In genomic region chr1:161082996-161083742, GRCh38 we compare ENCODE assay signal across 8 cellular contexts. TPM values are rescaled to one million over a fixed set of nuclear protein-coding genes. Genes with fewer than 3 reads are reported as not detected.
A peak's percentile ranks its signal among the peaks of the same experiment; 100 is the strongest.
DNase-seq lines count a peak whose midpoint lies in the region; ATAC-seq, FAIRE-seq and TF ChIP-seq lines count a peak whose summit lies in the region.

No MANE protein-coding gene starts in this region.

- no peaks in the 10 kb centered on the region for H3K9me3 ChIP-seq in small intestine (ENCODE audit: control insufficient read depth, low read depth)

- H3K4me3 ChIP-seq in small intestine (ENCODE audit: low read depth in 1 of 2, low read length in 2 of 2) = no peak overlapping the region

- H3K4me3 Mint-ChIP-seq in HFFc6 = no peak overlapping the region

- intact Hi-C loops in Right ventricle myocardium superior (cut with DNase I) = no loop called here

- peaks cover 0 to 6% of the 10 kb centered on the region in 2 donors for H3K4me1 ChIP-seq in small intestine (ENCODE audit: control insufficient read depth in 2 of 2, insufficient read depth in 1 of 2, low read depth in 1 of 2, low read length in 1 of 2)

- DNase-seq in HFFc6 (peak; percentile 89), SW 1271 (lab: John Stamatoyannopoulos, UW) (peak; percentile 46 to 54), Right ventricle myocardium superior (peak; percentile 84), small intestine (peak; percentile 78), NCI-H748 treated with DMSO at 0.1 percent for 48 hours (lab: John Stamatoyannopoulos, UW) (no peak), cerebellar cortex (ENCODE audit: low spot score) (no peak), NCI-H446 (lab: John Stamatoyannopoulos, UW) (no peak)
- DNase-seq in activated CD8-positive, alpha-beta memory T cell treated with anti-CD3 and anti-CD28 coated beads, Interleukin-2, amount 50 U/mL, for 48 hours = no peak

- peak overlapping the region in 1 of 2 donors; percentile 22 for H3K27ac ChIP-seq in small intestine (ENCODE audit: low read depth in 1 of 2, low read length in 1 of 2)

- WGBS in small intestine, 3 donors = 40 to 57% (median 49%) methylated on average over 7 to 8 of the region's 8 CpGs

- peaks cover 76% of the 10 kb centered on the region for H3K4me1 Mint-ChIP-seq in HFFc6 (ENCODE audit: low read depth)

- peak; percentile 90 for ATAC-seq in Right ventricle myocardium superior (ENCODE audit: poor library complexity)

- TF ChIP-seq CTCF in HFFc6 (IDR thresholded peaks at IDR 0.05) = no peak

- H3K27ac Mint-ChIP-seq in HFFc6 = peak overlapping the region; percentile 93

- no peaks in the 10 kb centered on the region for H3K27me3 ChIP-seq in small intestine (ENCODE audit: control insufficient read depth in 2 of 2, insufficient read depth in 2 of 2, low read length in 2 of 2)

- H3K36me3 ChIP-seq in small intestine (ENCODE audit: control insufficient read depth in 2 of 2, insufficient read depth in 2 of 2, low read length in 2 of 2) = no peaks in the 10 kb centered on the region

- FAIRE-seq in small intestine (lab: Jason Lieb, UNC) = no peak

- no peaks in the 10 kb centered on the region; the same call in 1 of the 2 replicates for H3K27me3 Mint-ChIP-seq in HFFc6 (ENCODE audit: insufficient read depth)

- no peaks in the 10 kb centered on the region for H3K9me3 Mint-ChIP-seq in HFFc6

- no peaks in the 10 kb centered on the region for H3K36me3 Mint-ChIP-seq in HFFc6 (ENCODE audit: low read depth)

RNA-seq across cellular contexts. Expression of gene NECTIN4, which starts 6.2 kb away (rescaled TPM):
- under 1 TPM in 2 of 6 experiments, not detected in 4; 0.09 to 0.14 TPM for total RNA-seq in HFFc6 (2021; fragmentation: NEBNext Ultra II Directional; extraction: Animal tissue kit (Norgen Biotek cat#: 25700))
- total RNA-seq in Right ventricle myocardium superior = not detected
- 1 to 10 TPM in 1 of 3 donors, under 1 TPM in 1, not detected in 1; 0.22 to 1.0 TPM for polyA plus RNA-seq in small intestine

RNA-seq across cellular contexts. Expression of gene ARHGAP30, which starts 13.5 kb away (rescaled TPM):
- not detected for total RNA-seq in HFFc6 (2021; fragmentation: NEBNext Ultra II Directional; extraction: Animal tissue kit (Norgen Biotek cat#: 25700))
- total RNA-seq in Right ventricle myocardium superior = 3.3 TPM
- 1 to 10 TPM; 2.2 to 5.8 (median 5.4) TPM for polyA plus RNA-seq in small intestine

RNA-seq across cellular contexts. Expression of gene KLHDC9, which starts 15.0 kb away (rescaled TPM):
- total RNA-seq in HFFc6 (2021; fragmentation: NEBNext Ultra II Directional; extraction: Animal tissue kit (Norgen Biotek cat#: 25700)) = 1 to 10 TPM; 1.3 to 2.7 (median 2.1) TPM
- total RNA-seq in Right ventricle myocardium superior = 4.7 TPM
- polyA plus RNA-seq in small intestine = 1 to 10 TPM; 1.8 to 3.8 (median 2.2) TPM

RNA-seq across cellular contexts. Expression of gene PFDN2, which starts 34.7 kb away (rescaled TPM):
- 100 to 1,000 TPM in 2 of 6 experiments, 10 to 100 TPM in 4; 77.4 to 114 (median 92.8) TPM for total RNA-seq in HFFc6 (2021; fragmentation: NEBNext Ultra II Directional; extraction: Animal tissue kit (Norgen Biotek cat#: 25700))
- total RNA-seq in Right ventricle myocardium superior = 62.3 TPM
- 100 to 1,000 TPM in 2 of 3 donors, 10 to 100 TPM in 1; 95.1 to 130 (median 116) TPM for polyA plus RNA-seq in small intestine

RNA-seq across cellular contexts. Expression of gene NIT1, which starts 34.7 kb away (rescaled TPM):
- total RNA-seq in HFFc6 (2021; fragmentation: NEBNext Ultra II Directional; extraction: Animal tissue kit (Norgen Biotek cat#: 25700)) = 10 to 100 TPM; 26.2 to 35.1 (median 32.5) TPM
- 33.8 TPM for total RNA-seq in Right ventricle myocardium superior
- polyA plus RNA-seq in small intestine = 100 to 1,000 TPM in 1 of 3 donors, 10 to 100 TPM in 2; 51.3 to 131 (median 74.6) TPM

Comparison
In these comparisons a context has a peak if more than half of its experiments do, and no peak if none do; other contexts are left out.
1. DNase-seq: peak in HFFc6 (single experiment), SW 1271 (2 of 2), Right ventricle myocardium superior (single experiment) and small intestine (single experiment); none in NCI-H748 treated with DMSO at 0.1 percent for 48 hours (single experiment), cerebellar cortex (single experiment), NCI-H446 (0 of 2) and activated CD8-positive, alpha-beta memory T cell treated with anti-CD3 and anti-CD28 coated beads, Interleukin-2, amount 50 U/mL, for 48 hours (single experiment).